Comparison of ENCODE assay signal across 1 cellular context in the genomic region with DNA sequence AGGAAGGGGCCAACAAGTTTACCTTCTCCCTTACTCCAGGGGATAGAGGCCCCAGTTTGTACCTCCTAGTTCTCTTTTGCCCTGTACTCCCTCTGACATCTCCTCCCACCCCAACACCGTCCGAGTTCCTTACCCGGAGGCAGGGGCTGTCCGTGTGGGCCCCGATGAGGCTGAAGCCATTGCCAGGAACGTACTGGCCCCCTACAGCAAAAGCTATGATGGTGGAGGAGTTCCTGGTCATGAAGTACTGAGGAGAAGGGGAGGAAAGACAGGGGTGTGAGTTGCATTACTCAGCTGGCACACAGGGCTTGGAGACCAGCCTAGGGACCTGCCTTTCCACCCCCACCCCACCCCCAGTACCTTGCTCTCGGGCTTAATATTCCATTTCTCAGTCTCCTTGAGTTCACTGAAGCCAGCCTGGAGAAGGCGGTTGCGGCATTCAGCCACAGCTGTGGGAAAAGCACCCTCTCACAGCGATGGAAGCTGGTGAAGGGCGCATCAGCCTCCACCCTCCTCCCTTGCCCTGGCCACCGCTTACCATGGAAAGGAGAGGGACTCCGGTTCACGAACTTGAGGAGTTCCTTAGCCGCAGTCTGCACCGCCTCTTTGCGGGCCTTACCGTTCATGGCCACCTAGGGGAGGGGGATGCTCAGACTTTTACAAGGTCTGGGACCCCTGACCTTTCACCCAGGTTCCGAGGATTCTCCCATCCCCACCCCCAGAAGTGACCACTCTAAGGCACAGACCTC.
TF ChIP-seq lines count a peak whose summit lies in the region.

No MANE protein-coding gene starts in this region.

TF ChIP-seq in H1, 55 proteins besides CTCF, POLR2A, EP300 and RAD21:
- no peak for TF ChIP-seq E2F6 (IDR thresholded peaks at IDR 0.05)
- TF ChIP-seq KDM4A (IDR thresholded peaks at IDR 0.05; ENCODE audit: low read depth, low read length, severe bottlenecking): peak; percentile 49
